ENCODE assay signal across 1 cellular context in genomic region chr11:61537326-61537725, GRCh38.
TF ChIP-seq lines count a peak whose summit lies in the region.

No MANE protein-coding gene starts in this region.

TF ChIP-seq in H1, 55 proteins besides CTCF, POLR2A, EP300 and RAD21:
- TF ChIP-seq ZNF274 (IDR thresholded peaks at IDR 0.05; ENCODE audit: borderline replicate concordance, extremely low read depth, low read length): no peak
- no peak for TF ChIP-seq CHD2 (IDR thresholded peaks at IDR 0.05; ENCODE audit: low read length)
- no peak for TF ChIP-seq CBX8 (IDR thresholded peaks at IDR 0.05; ENCODE audit: borderline replicate concordance, low read depth, low read length)
- no peak for TF ChIP-seq EGR1 (IDR thresholded peaks at IDR 0.05; ENCODE audit: borderline replicate concordance, low read depth, low read length)
- TF ChIP-seq JUND (IDR thresholded peaks at IDR 0.05; ENCODE audit: low read length): no peak
- no peak for TF ChIP-seq MAFK (IDR thresholded peaks at IDR 0.05; ENCODE audit: low read depth, low read length)
- TF ChIP-seq CTBP2 (IDR thresholded peaks at IDR 0.05; ENCODE audit: borderline replicate concordance, insufficient read depth, insufficient read length, low read length): no peak
- TF ChIP-seq POU5F1 (IDR thresholded peaks at IDR 0.05; ENCODE audit: low read depth, low read length): no peak
TF ChIP-seq in H1: peak in this region for 0.
